ENCODE assay signal across 15 cellular contexts in the genomic region with DNA sequence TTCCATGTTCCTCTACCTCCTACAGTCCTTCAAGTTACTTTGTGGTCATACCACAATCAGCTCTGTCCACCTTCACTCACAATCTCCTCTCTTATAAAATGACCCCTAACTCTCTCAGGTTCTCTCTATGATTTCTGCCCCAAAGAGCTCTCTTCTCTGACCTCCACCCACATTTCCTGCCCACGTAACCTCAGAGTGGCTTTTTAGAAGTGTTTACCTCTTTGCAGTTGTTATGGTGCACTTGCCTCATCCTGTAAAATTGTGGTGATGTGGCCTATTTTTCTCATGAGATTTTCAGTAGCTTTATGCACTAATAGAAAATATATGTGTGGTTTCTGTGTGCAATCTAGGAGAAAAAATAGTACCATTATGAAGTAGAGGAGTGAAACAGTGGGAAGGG.
DNase-seq lines count a peak whose midpoint lies in the region; ATAC-seq, FAIRE-seq and TF ChIP-seq lines count a peak whose summit lies in the region.
"Had no signal": no experiment of that assay in that cellular context is flagged by ENCODE, and none has a peak within 500 bp of the region (broad histone marks: within the 10 kb centered on the region; RNA-seq: fewer than 3 reads in every experiment).

No MANE protein-coding gene starts in this region.

- peaks cover 32% of the 10 kb centered on the region for H3K4me1 Mint-ChIP-seq in activated T-cell treated with anti-CD3 and anti-CD28 coated beads, Interleukin-2, amount 50 U/mL, for 4 hours (ENCODE audit: low read depth)
- peaks cover 7 to 39% (median 10%) of the 10 kb centered on the region in 3 donors for H3K4me1 Mint-ChIP-seq in T-cell
- H3K4me1 Mint-ChIP-seq in stimulated activated effector memory CD8-positive, alpha-beta T cell treated with anti-CD3 and anti-CD28 coated beads, Interleukin-12 subunit alpha, Interleukin-12 subunit beta, amount 100 ng/mL, for 72 hours: peaks cover 16% of the 10 kb centered on the region

- H4K20me1 ChIP-seq in GM12878 (ENCODE audit: control insufficient read depth, insufficient read depth): no peaks in the 10 kb centered on the region

- CTCF ChIA-PET in T-cell (lab: Charles Lee) (no interaction called here), GM12878 (lab: Yijun Ruan, JAX) (no interaction called here)

- POLR2A ChIA-PET in T-cell (lab: Charles Lee) (no interaction called here), GM12878 (lab: Charles Lee) (no interaction called here)

- no peak for ATAC-seq in activated T-cell treated with anti-CD3 and anti-CD28 coated beads, Interleukin-2, amount 50 U/mL, for 4 hours
- peak in 3 of 4 experiments; percentile 32 to 76 (median 70) for ATAC-seq in T-cell (replicated peaks in 1 of 4)
- ATAC-seq in GM12878: no peak
- peak; percentile 68 for ATAC-seq in stimulated activated effector memory CD8-positive, alpha-beta T cell treated with anti-CD3 and anti-CD28 coated beads, Interleukin-12 subunit alpha, Interleukin-12 subunit beta, amount 100 ng/mL, for 72 hours
- ATAC-seq: SK-N-SH treated with all-trans-retinoic acid at 6 μM for 48 hours had no signal

- SMC1A ChIA-PET in GM12878 (lab: Charles Lee; ENCODE audit: uncharacterized antibody, unreplicated experiment): interaction anchor here (1.0 to 1.1 kb wide), 3 partner anchors 14 to 27 kb away, joined by 3 to 4 read pairs (median 3); no protein-coding TSS in a partner anchor

- H3K4me2 ChIP-seq in GM12878 (ENCODE audit: control insufficient read depth, insufficient read depth): no peak overlapping the region

- TF ChIP-seq EP300 in GM12878 (IDR thresholded peaks at IDR 0.05; ENCODE audit: borderline replicate concordance in 1 of 2, control insufficient read depth in 1 of 2, low read depth in 2 of 2, low read length in 2 of 2): no peak

- TF ChIP-seq POLR2A in GM12878 (IDR thresholded peaks at IDR 0.05; ENCODE audit: low read depth, low read length): no peak

- H3K4me3 Mint-ChIP-seq in activated T-cell treated with anti-CD3 and anti-CD28 coated beads, Interleukin-2, amount 50 U/mL, for 4 hours: peak overlapping the region; percentile 11
- peak overlapping the region in 2 of 3 donors; percentile 3 to 17 for H3K4me3 Mint-ChIP-seq in T-cell
- H3K4me3 Mint-ChIP-seq in stimulated activated effector memory CD8-positive, alpha-beta T cell treated with anti-CD3 and anti-CD28 coated beads, Interleukin-12 subunit alpha, Interleukin-12 subunit beta, amount 100 ng/mL, for 72 hours: no peak overlapping the region

- no peak overlapping the region for H3K9ac ChIP-seq in GM12878 (ENCODE audit: control insufficient read depth, insufficient read depth, low read length)

- no peak for TF ChIP-seq CTCF in GM12878 (IDR thresholded peaks at IDR 0.05 in 2 of 3, conservative IDR thresholded peaks at IDR 0.05 in 1 of 3; ENCODE audit: control insufficient read depth in 2 of 3, extremely low read depth in 1 of 3, insufficient read depth in 1 of 3, low read depth in 3 of 3, low read length in 3 of 3)

- no peaks in the 10 kb centered on the region for H3K27me3 Mint-ChIP-seq in activated T-cell treated with anti-CD3 and anti-CD28 coated beads, Interleukin-2, amount 50 U/mL, for 4 hours (ENCODE audit: low read depth)
- no peaks in the 10 kb centered on the region for H3K27me3 Mint-ChIP-seq in T-cell

- in situ Hi-C loops in GM12878 (cut with MboI): no loop called here

- intact Hi-C loops in GM12878 (cut with micrococcal nuclease; ENCODE audit: unreplicated experiment): no loop called here

- no peaks in the 10 kb centered on the region for H3K4me1 ChIP-seq in GM12878 (ENCODE audit: control insufficient read depth, insufficient read depth, low read length)

- no peaks in the 10 kb centered on the region for H3K36me3 ChIP-seq in GM12878 (ENCODE audit: control insufficient read depth in 2 of 2, insufficient read depth in 2 of 2, low read length in 1 of 2)

- no peak overlapping the region for H2AFZ ChIP-seq in GM12878 (ENCODE audit: control insufficient read depth, low read depth, low read length)

- 0% methylated on average over 1 of the region's 1 CpG for WGBS in GM12878 (ENCODE audit: insufficient coverage, insufficient replicate concordance, low lambda C conversion rate, missing lambda C conversion rate)

- no peaks in the 10 kb centered on the region for H3K27me3 ChIP-seq in GM12878 (replicated peaks in 1 of 2; ENCODE audit: control insufficient read depth in 2 of 2, insufficient read depth in 2 of 2, low read length in 1 of 2)

- no peak overlapping the region for H3K27ac ChIP-seq in GM12878 (ENCODE audit: control insufficient read depth, insufficient read depth)

- no peaks in the 10 kb centered on the region for H3K36me3 Mint-ChIP-seq in activated T-cell treated with anti-CD3 and anti-CD28 coated beads, Interleukin-2, amount 50 U/mL, for 4 hours (ENCODE audit: insufficient read depth)
- H3K36me3 Mint-ChIP-seq in T-cell: no peaks in the 10 kb centered on the region
- H3K36me3 Mint-ChIP-seq in stimulated activated effector memory CD8-positive, alpha-beta T cell treated with anti-CD3 and anti-CD28 coated beads, Interleukin-12 subunit alpha, Interleukin-12 subunit beta, amount 100 ng/mL, for 72 hours: no peaks in the 10 kb centered on the region

- no TSS peak for BruUV-seq in GM12878 (replicated peaks; lab: Mats Ljungman, UMichigan)

- no peak for DNase-seq in activated T-cell treated with anti-CD3 and anti-CD28 coated beads, Interleukin-2, amount 50 U/mL, for 4 hours
- no peak for DNase-seq in activated T-cell treated with anti-CD3 and anti-CD28 coated beads, Interleukin-2, amount 50 U/mL, for 1 hour
- DNase-seq in T-cell: peak in 18 of 34 experiments; percentile 1 to 25 (median 8)
- DNase-seq in GM12878 (ENCODE audit: low read depth, low spot score): no peak
- DNase-seq in stimulated activated effector memory CD8-positive, alpha-beta T cell treated with anti-CD3 and anti-CD28 coated beads, Interleukin-12 subunit alpha, Interleukin-12 subunit beta, amount 100 ng/mL, for 72 hours (ENCODE audit: low spot score in 2 of 2): no peak
- DNase-seq in NOMO-1 treated with dmso at 0.1 percent for 144 hours (lab: John Stamatoyannopoulos, UW; ENCODE audit: unreplicated experiment): no peak
- DNase-seq in HuH-7 (ENCODE audit: low spot score): no peak
- no peak for DNase-seq in CD1c-positive myeloid dendritic cell (ENCODE audit: extremely low spot score)
- DNase-seq: effector CD4-positive, alpha-beta T cell; head of caudate nucleus; NCI-H1417 treated with DMSO at 0.1 percent for 48 hours; NCI-H82 had no signal

- H3K79me2 ChIP-seq in GM12878 (ENCODE audit: control insufficient read depth, insufficient read depth, low read length): no peaks in the 10 kb centered on the region

- FAIRE-seq in GM12878 (lab: Jason Lieb, UNC): no peak
- FAIRE-seq: GM19239, islet of Langerhans had no signal

- TF ChIP-seq RAD21 in GM12878 (IDR thresholded peaks at IDR 0.05; ENCODE audit: insufficient read depth, low read depth, low read length): no peak

- no peaks in the 10 kb centered on the region for H3K9me3 ChIP-seq in GM12878 (replicated peaks; ENCODE audit: control insufficient read depth, insufficient read depth, low read length)

- RAD21 ChIA-PET in GM12878 (lab: Charles Lee; ENCODE audit: unreplicated experiment): no interaction called here

- H3K9me3 Mint-ChIP-seq in activated T-cell treated with anti-CD3 and anti-CD28 coated beads, Interleukin-2, amount 50 U/mL, for 4 hours: peaks cover 3% of the 10 kb centered on the region
- H3K9me3 Mint-ChIP-seq in T-cell: peaks cover 0 to 6% (median 3%) of the 10 kb centered on the region in 3 donors
- H3K9me3 Mint-ChIP-seq in stimulated activated effector memory CD8-positive, alpha-beta T cell treated with anti-CD3 and anti-CD28 coated beads, Interleukin-12 subunit alpha, Interleukin-12 subunit beta, amount 100 ng/mL, for 72 hours: peaks cover 3% of the 10 kb centered on the region

- no peak overlapping the region for H3K4me3 ChIP-seq in GM12878

- peak overlapping the region; percentile 18 to 77 for H3K27ac Mint-ChIP-seq in T-cell
- H3K27ac Mint-ChIP-seq in stimulated activated effector memory CD8-positive, alpha-beta T cell treated with anti-CD3 and anti-CD28 coated beads, Interleukin-12 subunit alpha, Interleukin-12 subunit beta, amount 100 ng/mL, for 72 hours: peak overlapping the region; percentile 32

TF ChIP-seq in GM12878, 131 proteins besides CTCF, POLR2A, EP300 and RAD21:
- TF ChIP-seq NR2F1 (conservative IDR thresholded peaks at IDR 0.05): 0 out of 2 replicates have a peak, but pooled peaks have one; percentile 16
- TF ChIP-seq, protein P1, sequence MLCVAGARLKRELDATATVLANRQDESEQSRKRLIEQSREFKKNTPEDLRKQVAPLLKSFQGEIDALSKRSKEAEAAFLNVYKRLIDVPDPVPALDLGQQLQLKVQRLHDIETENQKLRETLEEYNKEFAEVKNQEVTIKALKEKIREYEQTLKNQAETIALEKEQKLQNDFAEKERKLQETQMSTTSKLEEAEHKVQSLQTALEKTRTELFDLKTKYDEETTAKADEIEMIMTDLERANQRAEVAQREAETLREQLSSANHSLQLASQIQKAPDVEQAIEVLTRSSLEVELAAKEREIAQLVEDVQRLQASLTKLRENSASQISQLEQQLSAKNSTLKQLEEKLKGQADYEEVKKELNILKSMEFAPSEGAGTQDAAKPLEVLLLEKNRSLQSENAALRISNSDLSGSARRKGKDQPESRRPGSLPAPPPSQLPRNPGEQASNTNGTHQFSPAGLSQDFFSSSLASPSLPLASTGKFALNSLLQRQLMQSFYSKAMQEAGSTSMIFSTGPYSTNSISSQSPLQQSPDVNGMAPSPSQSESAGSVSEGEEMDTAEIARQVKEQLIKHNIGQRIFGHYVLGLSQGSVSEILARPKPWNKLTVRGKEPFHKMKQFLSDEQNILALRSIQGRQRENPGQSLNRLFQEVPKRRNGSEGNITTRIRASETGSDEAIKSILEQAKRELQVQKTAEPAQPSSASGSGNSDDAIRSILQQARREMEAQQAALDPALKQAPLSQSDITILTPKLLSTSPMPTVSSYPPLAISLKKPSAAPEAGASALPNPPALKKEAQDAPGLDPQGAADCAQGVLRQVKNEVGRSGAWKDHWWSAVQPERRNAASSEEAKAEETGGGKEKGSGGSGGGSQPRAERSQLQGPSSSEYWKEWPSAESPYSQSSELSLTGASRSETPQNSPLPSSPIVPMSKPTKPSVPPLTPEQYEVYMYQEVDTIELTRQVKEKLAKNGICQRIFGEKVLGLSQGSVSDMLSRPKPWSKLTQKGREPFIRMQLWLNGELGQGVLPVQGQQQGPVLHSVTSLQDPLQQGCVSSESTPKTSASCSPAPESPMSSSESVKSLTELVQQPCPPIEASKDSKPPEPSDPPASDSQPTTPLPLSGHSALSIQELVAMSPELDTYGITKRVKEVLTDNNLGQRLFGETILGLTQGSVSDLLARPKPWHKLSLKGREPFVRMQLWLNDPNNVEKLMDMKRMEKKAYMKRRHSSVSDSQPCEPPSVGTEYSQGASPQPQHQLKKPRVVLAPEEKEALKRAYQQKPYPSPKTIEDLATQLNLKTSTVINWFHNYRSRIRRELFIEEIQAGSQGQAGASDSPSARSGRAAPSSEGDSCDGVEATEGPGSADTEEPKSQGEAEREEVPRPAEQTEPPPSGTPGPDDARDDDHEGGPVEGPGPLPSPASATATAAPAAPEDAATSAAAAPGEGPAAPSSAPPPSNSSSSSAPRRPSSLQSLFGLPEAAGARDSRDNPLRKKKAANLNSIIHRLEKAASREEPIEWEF (IDR thresholded peaks at IDR 0.05; ENCODE audit: insufficient replicate concordance, low read depth, low read length): no peak
TF ChIP-seq in GM12878: peak in this region for 1.

Comparison
In these comparisons a context has a peak if more than half of its experiments do, and no peak if none do; other contexts are left out.
1. ATAC-seq: peak in T-cell (3 of 4) and stimulated activated effector memory CD8-positive, alpha-beta T cell treated with anti-CD3 and anti-CD28 coated beads, Interleukin-12 subunit alpha, Interleukin-12 subunit beta, amount 100 ng/mL, for 72 hours (single experiment); none in activated T-cell treated with anti-CD3 and anti-CD28 coated beads, Interleukin-2, amount 50 U/mL, for 4 hours (0 of 2) and GM12878 (single experiment).
2. DNase-seq: peak in T-cell (18 of 34); none in activated T-cell treated with anti-CD3 and anti-CD28 coated beads, Interleukin-2, amount 50 U/mL, for 4 hours (single experiment), activated T-cell treated with anti-CD3 and anti-CD28 coated beads, Interleukin-2, amount 50 U/mL, for 1 hour (single experiment), GM12878 (single experiment), stimulated activated effector memory CD8-positive, alpha-beta T cell treated with anti-CD3 and anti-CD28 coated beads, Interleukin-12 subunit alpha, Interleukin-12 subunit beta, amount 100 ng/mL, for 72 hours (0 of 2), NOMO-1 treated with dmso at 0.1 percent for 144 hours (single experiment), HuH-7 (single experiment) and CD1c-positive myeloid dendritic cell (single experiment).